ENCODE assay signal across 10 cellular contexts in genomic region chr7:43674559-43675436, GRCh38. TPM values are rescaled to one million over a fixed set of nuclear protein-coding genes. Genes with fewer than 3 reads are reported as not detected.
DNase-seq lines count a peak whose midpoint lies in the region; ATAC-seq and TF ChIP-seq lines count a peak whose summit lies in the region.
"Had no signal": no experiment of that assay in that cellular context is flagged by ENCODE, and none has a peak within 500 bp of the region (broad histone marks: within the 10 kb centered on the region; RNA-seq: fewer than 3 reads in every experiment).

No MANE protein-coding gene starts in this region.

- peak overlapping the region; percentile 75 for H3K27ac Mint-ChIP-seq in HFFc6

- H3K9me3 ChIP-seq in body of pancreas (no peaks in the 10 kb centered on the region), Peyer's patch (no peaks in the 10 kb centered on the region), prostate gland (no peaks in the 10 kb centered on the region)

- TF ChIP-seq POLR2A in body of pancreas (IDR thresholded peaks at IDR 0.05): no peak
- no peak for TF ChIP-seq POLR2A in Peyer's patch (IDR thresholded peaks at IDR 0.05)
- no peak for TF ChIP-seq POLR2A in prostate gland (IDR thresholded peaks at IDR 0.05)

- H3K9me3 Mint-ChIP-seq in HFFc6: peaks cover 20% of the 10 kb centered on the region

- H3K27me3 ChIP-seq in body of pancreas (no peaks in the 10 kb centered on the region), Peyer's patch (no peaks in the 10 kb centered on the region), prostate gland (replicated peaks; ENCODE audit: insufficient read depth) (no peaks in the 10 kb centered on the region)

- 28 to 39% methylated on average over 4 of the region's 4 CpGs for WGBS in body of pancreas, 2 donors
- 52% methylated on average over 4 of the region's 4 CpGs for WGBS in prostate gland

- H3K36me3 Mint-ChIP-seq in HFFc6 (ENCODE audit: low read depth): peaks cover 50% of the 10 kb centered on the region

- H3K4me3 Mint-ChIP-seq in HFFc6: 0 out of 2 replicates have a peak overlapping the region, but pooled peaks have one; percentile 9

- DNase-seq in AG04449 (ENCODE audit: low read depth, low spot score) (peak; percentile 85), HFFc6 (peak; percentile 80), body of pancreas (peak in 2 of 4 donors; percentile 33 to 54), left colon (no peak), GF-D8 (lab: John Stamatoyannopoulos, UW) (no peak), Peyer's patch (no peak), prostate gland (ENCODE audit: low spot score) (no peak)
- DNase-seq: amniotic stem cell, KG1 had no signal

- intact Hi-C loops in body of pancreas (cut with DNase I) (no loop called here), left colon (cut with DNase I, micrococcal nuclease) (no loop called here), prostate gland (cut with DNase I) (no loop called here)

- peaks cover 57% of the 10 kb centered on the region for H3K4me1 Mint-ChIP-seq in HFFc6 (ENCODE audit: low read depth)

- peak overlapping the region; percentile 52 to 78 (median 74) for H3K27ac ChIP-seq in body of pancreas
- H3K27ac ChIP-seq in Peyer's patch: peak overlapping the region in 1 of 4 donors; percentile 10
- no peak overlapping the region for H3K27ac ChIP-seq in prostate gland

- CTCF ChIA-PET in AG04449 (lab: Yijun Ruan, JAX): interaction anchor here (1.2 kb wide), 2 partner anchors 25 to 92 kb away, joined by 3 to 9 read pairs; partner anchors contain the start of gene STK17A

- POLR2A ChIA-PET in AG04449 (lab: Yijun Ruan, JAX): no interaction called here

- TF ChIP-seq CTCF in AG04449 (IDR thresholded peaks at IDR 0.05; ENCODE audit: insufficient read depth, low read length, missing control alignments) (no peak), HFFc6 (IDR thresholded peaks at IDR 0.05) (no peak), body of pancreas (IDR thresholded peaks at IDR 0.05) (no peak), Peyer's patch (IDR thresholded peaks at IDR 0.05) (no peak), prostate gland (IDR thresholded peaks at IDR 0.05) (no peak)

- peak; percentile 99 for ATAC-seq in body of pancreas
- ATAC-seq in left colon: peak; percentile 95
- no peak for ATAC-seq in HG03354 (IDR thresholded peaks at IDR 0.05; ENCODE audit: poor library complexity, severe bottlenecking, unreplicated experiment)

- H3K36me3 ChIP-seq in body of pancreas (replicated peaks in 1 of 2; ENCODE audit: insufficient read depth in 1 of 2, low read depth in 2 of 2): no peaks in the 10 kb centered on the region
- no peaks in the 10 kb centered on the region for H3K36me3 ChIP-seq in Peyer's patch
- no peaks in the 10 kb centered on the region for H3K36me3 ChIP-seq in prostate gland

- no peaks in the 10 kb centered on the region for H3K27me3 Mint-ChIP-seq in HFFc6 (ENCODE audit: insufficient read depth)

- H3K4me3 ChIP-seq in AG04449 (ENCODE audit: low read depth, low read length) (no peak overlapping the region), body of pancreas (no peak overlapping the region), Peyer's patch (no peak overlapping the region), prostate gland (no peak overlapping the region)

- H3K4me1 ChIP-seq in body of pancreas: peaks cover 40% of the 10 kb centered on the region
- peaks cover 0 to 10% (median 2%) of the 10 kb centered on the region in 4 donors for H3K4me1 ChIP-seq in Peyer's patch
- no peaks in the 10 kb centered on the region for H3K4me1 ChIP-seq in prostate gland (replicated peaks)

RNA-seq across cellular contexts. Expression of gene COA1, which starts 54.5 kb away (rescaled TPM):
- 10 to 100 TPM; 52.5 to 61.5 (median 57.3) TPM for total RNA-seq in HFFc6 (2021; fragmentation: NEBNext Ultra II Directional; extraction: Animal tissue kit (Norgen Biotek cat#: 25700))
- total RNA-seq in body of pancreas: 10 to 100 TPM; 36.8 to 52.4 TPM
- total RNA-seq in left colon: 10 to 100 TPM; 33.2 to 35.7 TPM
- total RNA-seq in Peyer's patch: 10 to 100 TPM; 34.0 to 84.2 (median 54.4) TPM
- 10 to 100 TPM; 47.9 to 57.5 TPM for total RNA-seq in prostate gland

Comparison
In these comparisons a context has a peak if more than half of its experiments do, and no peak if none do; other contexts are left out.
1. DNase-seq: peak in AG04449 (single experiment) and HFFc6 (single experiment); none in left colon (0 of 2), GF-D8 (single experiment), Peyer's patch (0 of 3) and prostate gland (single experiment).
2. H3K27ac ChIP-seq: peak in body of pancreas (4 of 4); none in prostate gland (0 of 2).